Comparison of ENCODE assay signal across 8 cellular contexts in genomic region chr1:120723358-120723714, GRCh38. TPM values are rescaled to one million over a fixed set of nuclear protein-coding genes. Genes with fewer than 3 reads are reported as not detected.
DNase-seq lines count a peak whose midpoint lies in the region; ATAC-seq and TF ChIP-seq lines count a peak whose summit lies in the region.
"Not testable (repeated sequence)": the region's sequence is repeated elsewhere in the genome, so short reads cannot be mapped to it uniquely, and the experiment has no call there.

No MANE protein-coding gene starts in this region.

- H4K20me1 ChIP-seq in neural progenitor cell (ENCODE audit: low read depth), result not testable (repeated sequence)

- H3K36me3 Mint-ChIP-seq in CD8-positive, alpha-beta T cell; IgD-negative memory B cell; activated naive CD4-positive, alpha-beta T cell treated with anti-CD3 and anti-CD28 coated beads, Interleukin-2, amount 10 ng/mL, durations not matched to agents 7 days and 5 days; neural progenitor cell; stimulated activated memory B cell treated with anti-CD40 and anti-IgM and Interleukin-4, amounts not matched to agents 10 μg/mL and 1 μg/mL and 100 μg/mL, for 72 hours: not testable (repeated sequence)

- peak overlapping the region; percentile 54 for H3K4me2 ChIP-seq in neural progenitor cell

- not testable (repeated sequence) for H3K27me3 ChIP-seq in CD8-positive, alpha-beta T cell (ENCODE audit: insufficient read depth, low read length); gastroesophageal sphincter; right lobe of liver; neural progenitor cell

- not testable (repeated sequence) for H3K79me2 ChIP-seq in neural progenitor cell (ENCODE audit: low read depth)

- H3K9ac ChIP-seq in neural progenitor cell, result not testable (repeated sequence)

- not testable (repeated sequence) for H3K9me3 Mint-ChIP-seq in CD8-positive, alpha-beta T cell; IgD-negative memory B cell; activated naive CD4-positive, alpha-beta T cell treated with anti-CD3 and anti-CD28 coated beads, Interleukin-2, amount 10 ng/mL, durations not matched to agents 7 days and 5 days; neural progenitor cell; stimulated activated memory B cell treated with anti-CD40 and anti-IgM and Interleukin-4, amounts not matched to agents 10 μg/mL and 1 μg/mL and 100 μg/mL, for 72 hours

- H3K27ac ChIP-seq in CD8-positive, alpha-beta T cell (ENCODE audit: low read depth, low read length); right lobe of liver; neural progenitor cell: not testable (repeated sequence)
- peak overlapping the region in 1 of 4 donors; percentile 95 for H3K27ac ChIP-seq in gastroesophageal sphincter

- peak overlapping the region; percentile 76 for H3K4me3 Mint-ChIP-seq in CD8-positive, alpha-beta T cell
- H3K4me3 Mint-ChIP-seq in IgD-negative memory B cell, result peak overlapping the region in 3 of 4 donors; percentile 70 to 83 (median 73)
- peak overlapping the region; percentile 58 for H3K4me3 Mint-ChIP-seq in activated naive CD4-positive, alpha-beta T cell treated with anti-CD3 and anti-CD28 coated beads, Interleukin-2, amount 10 ng/mL, durations not matched to agents 7 days and 5 days
- H3K4me3 Mint-ChIP-seq in neural progenitor cell, result peak overlapping the region; percentile 75
- H3K4me3 Mint-ChIP-seq in stimulated activated memory B cell treated with anti-CD40 and anti-IgM and Interleukin-4, amounts not matched to agents 10 μg/mL and 1 μg/mL and 100 μg/mL, for 72 hours, result peak overlapping the region; percentile 75

- H3K4me3 ChIP-seq in CD8-positive, alpha-beta T cell (ENCODE audit: low read depth, low read length), result not testable (repeated sequence)
- H3K4me3 ChIP-seq in WI38 (ENCODE audit: low read depth, low read length), result 0 out of 2 replicates have a peak overlapping the region, but pooled peaks have one; percentile 14
- H3K4me3 ChIP-seq in gastroesophageal sphincter, result peak overlapping the region in 1 of 2 donors; percentile 71
- peak overlapping the region in 2 of 3 donors; percentile 62 to 73 for H3K4me3 ChIP-seq in right lobe of liver
- H3K4me3 ChIP-seq in neural progenitor cell, result peak overlapping the region; percentile 28

- not testable (repeated sequence) for TF ChIP-seq EP300 in gastroesophageal sphincter (IDR thresholded peaks at IDR 0.05)

- not testable (repeated sequence) for H3K9me3 ChIP-seq in CD8-positive, alpha-beta T cell (ENCODE audit: low read length); gastroesophageal sphincter; right lobe of liver; neural progenitor cell (ENCODE audit: low read depth)

- CTCF ChIA-PET in CD8-positive, alpha-beta T cell (lab: Charles Lee); activated naive CD4-positive, alpha-beta T cell treated with anti-CD3 and anti-CD28 coated beads, Interleukin-2, amount 10 ng/mL, durations not matched to agents 7 days and 5 days (lab: Charles Lee): not testable (repeated sequence)

- H3K36me3 ChIP-seq in CD8-positive, alpha-beta T cell (ENCODE audit: insufficient read depth, low read length); gastroesophageal sphincter; right lobe of liver; neural progenitor cell: not testable (repeated sequence)

- TF ChIP-seq POLR2A in gastroesophageal sphincter (IDR thresholded peaks at IDR 0.05); right lobe of liver (IDR thresholded peaks at IDR 0.05): not testable (repeated sequence)

- peak; percentile 31 for ATAC-seq in CD8-positive, alpha-beta T cell
- peak; percentile 22 for ATAC-seq in gastroesophageal sphincter
- ATAC-seq in right lobe of liver; stimulated activated memory B cell treated with anti-CD40 and anti-IgM and Interleukin-4, amounts not matched to agents 10 μg/mL and 1 μg/mL and 100 μg/mL, for 72 hours: not testable (repeated sequence)

- intact Hi-C loops in CD8-positive, alpha-beta T cell (cut with DNase I, micrococcal nuclease); right lobe of liver (cut with DNase I): not testable (repeated sequence)

- not testable (repeated sequence) for H2AFZ ChIP-seq in neural progenitor cell (replicated peaks)

- not testable (repeated sequence) for H3K27me3 Mint-ChIP-seq in CD8-positive, alpha-beta T cell (ENCODE audit: low read depth); IgD-negative memory B cell; activated naive CD4-positive, alpha-beta T cell treated with anti-CD3 and anti-CD28 coated beads, Interleukin-2, amount 10 ng/mL, durations not matched to agents 7 days and 5 days; neural progenitor cell (ENCODE audit: insufficient read depth, low read depth); stimulated activated memory B cell treated with anti-CD40 and anti-IgM and Interleukin-4, amounts not matched to agents 10 μg/mL and 1 μg/mL and 100 μg/mL, for 72 hours

- DNase-seq in CD8-positive, alpha-beta T cell; activated naive CD4-positive, alpha-beta T cell treated with anti-CD3 and anti-CD28 coated beads, Interleukin-2, amount 10 ng/mL, durations not matched to agents 7 days and 5 days; right lobe of liver; neural progenitor cell (ENCODE audit: low spot score): not testable (repeated sequence)

- TF ChIP-seq CTCF in CD8-positive, alpha-beta T cell (IDR thresholded peaks at IDR 0.05); WI38 (IDR thresholded peaks at IDR 0.05; ENCODE audit: low read depth, low read length); gastroesophageal sphincter (IDR thresholded peaks at IDR 0.05); right lobe of liver (IDR thresholded peaks at IDR 0.05); neural progenitor cell (IDR thresholded peaks at IDR 0.05): not testable (repeated sequence)

- POLR2A ChIA-PET in CD8-positive, alpha-beta T cell (lab: Charles Lee), result not testable (repeated sequence)

- no CpG with 5 or more reads among the region's 12 CpGs for WGBS in gastroesophageal sphincter (ENCODE audit: low coverage in 1 of 2), 2 donors
- whole genome bisulfite sequencing in right lobe of liver (ENCODE audit: insufficient coverage, low coverage, low lambda C conversion rate, missing lambda C conversion rate), result no CpG with 5 or more reads among the region's 12 CpGs

- not testable (repeated sequence) for H3K27ac Mint-ChIP-seq in CD8-positive, alpha-beta T cell; activated naive CD4-positive, alpha-beta T cell treated with anti-CD3 and anti-CD28 coated beads, Interleukin-2, amount 10 ng/mL, durations not matched to agents 7 days and 5 days; neural progenitor cell; stimulated activated memory B cell treated with anti-CD40 and anti-IgM and Interleukin-4, amounts not matched to agents 10 μg/mL and 1 μg/mL and 100 μg/mL, for 72 hours
- H3K27ac Mint-ChIP-seq in IgD-negative memory B cell, result peak overlapping the region in 1 of 3 donors; percentile 78

- not testable (repeated sequence) for H3F3A ChIP-seq in neural progenitor cell (ENCODE audit: low read depth)

- not testable (repeated sequence) for H3K4me1 Mint-ChIP-seq in CD8-positive, alpha-beta T cell (ENCODE audit: low read depth); IgD-negative memory B cell; activated naive CD4-positive, alpha-beta T cell treated with anti-CD3 and anti-CD28 coated beads, Interleukin-2, amount 10 ng/mL, durations not matched to agents 7 days and 5 days; neural progenitor cell; stimulated activated memory B cell treated with anti-CD40 and anti-IgM and Interleukin-4, amounts not matched to agents 10 μg/mL and 1 μg/mL and 100 μg/mL, for 72 hours

- not testable (repeated sequence) for H3K4me1 ChIP-seq in CD8-positive, alpha-beta T cell (ENCODE audit: insufficient read depth, low read length); gastroesophageal sphincter; right lobe of liver; neural progenitor cell

RNA-seq across cellular contexts. Expression of gene NBPF26, which starts 0.4 kb away (rescaled TPM):
- 10 to 100 TPM; 33.4 to 38.2 TPM for total RNA-seq in CD8-positive, alpha-beta T cell
- 5.8 TPM for polyA plus RNA-seq in IgD-negative memory B cell
- total RNA-seq in gastroesophageal sphincter (10 to 100 TPM; 13.8 to 35.9 (median 15.9) TPM), right lobe of liver (10 to 100 TPM in 3 of 6 experiments, 1 to 10 TPM in 3; 3.3 to 17.2 (median 9.5) TPM), neural progenitor cell (ENCODE audit: low replicate concordance) (14.5 and 25.1 TPM in 2 replicates)
